Comparison of ENCODE assay signal across 22 cellular contexts in genomic region chr16:78673157-78673556, GRCh38.
DNase-seq lines count a peak whose midpoint lies in the region; FAIRE-seq and TF ChIP-seq lines count a peak whose summit lies in the region.
"Had no signal": no experiment of that assay in that cellular context is flagged by ENCODE, and none has a peak within 500 bp of the region (broad histone marks: within the 10 kb centered on the region; RNA-seq: fewer than 3 reads in every experiment).

No MANE protein-coding gene starts in this region.

- H3K4me1 ChIP-seq in keratinocyte (ENCODE audit: control insufficient read depth, extremely low read depth, insufficient read depth, low read length) (peaks cover 21% of the 10 kb centered on the region), neuronal stem cell (ENCODE audit: control insufficient read depth in 2 of 2, insufficient read depth in 1 of 2, low read depth in 1 of 2, low read length in 2 of 2) (peaks cover 8 to 16% of the 10 kb centered on the region in 2 donors), spleen (peaks cover 0 to 23% (median 10%) of the 10 kb centered on the region in 6 donors), vagina (peaks cover 33% of the 10 kb centered on the region), mammary epithelial cell (ENCODE audit: insufficient read depth, low read length) (peaks cover 5% of the 10 kb centered on the region)
- H3K4me1 ChIP-seq: A549; BE2C; BLaER1 treated with 17β-estradiol and CSF1 and Interleukin-3, amounts not matched to agents 10 nM and 100 nM had no signal

- H2AFZ ChIP-seq in keratinocyte (ENCODE audit: control insufficient read depth, low read length) (no peak overlapping the region), neuronal stem cell (ENCODE audit: low read length) (peak overlapping the region; percentile 18), mammary epithelial cell (ENCODE audit: low read depth, low read length) (no peak overlapping the region)
- H2AFZ ChIP-seq: GM23248 had no signal

- CTCF ChIA-PET in mammary epithelial cell (lab: Charles Lee; ENCODE audit: low non-redundant PET): no interaction called here

- H2BK120ac ChIP-seq in neuronal stem cell (ENCODE audit: low read depth, low read length): no peak overlapping the region

- H3K9me1 ChIP-seq in keratinocyte (ENCODE audit: control insufficient read depth, extremely low read depth, insufficient read depth, low read length): no peaks in the 10 kb centered on the region

- H3K9ac ChIP-seq in keratinocyte (ENCODE audit: control insufficient read depth, extremely low read depth, insufficient read depth, low read length) (no peak overlapping the region), neuronal stem cell (ENCODE audit: low read depth, low read length, poor library complexity) (no peak overlapping the region), mammary epithelial cell (ENCODE audit: insufficient read depth, low read length) (no peak overlapping the region)
- H3K9ac ChIP-seq: BLaER1 treated with 17β-estradiol and CSF1 and Interleukin-3, amounts not matched to agents 10 nM and 100 nM; GM23248 had no signal

- TF ChIP-seq CTCF in keratinocyte (optimal IDR thresholded peaks at IDR 0.05 in 1 of 3, IDR thresholded peaks at IDR 0.05 in 1 of 3, conservative IDR thresholded peaks at IDR 0.05 in 1 of 3; ENCODE audit: extremely low read depth in 1 of 3, insufficient read depth in 2 of 3, low read length in 3 of 3) (no peak), spleen (IDR thresholded peaks at IDR 0.05 in 8 of 11, conservative IDR thresholded peaks at IDR 0.05 in 3 of 11) (no peak), vagina (IDR thresholded peaks at IDR 0.05) (no peak), mammary epithelial cell (conservative IDR thresholded peaks at IDR 0.05 in 1 of 2, IDR thresholded peaks at IDR 0.05 in 1 of 2; ENCODE audit: extremely low read depth in 1 of 2, insufficient read depth in 1 of 2, low read depth in 1 of 2, low read length in 2 of 2) (no peak)

- TF ChIP-seq POLR2A in spleen (IDR thresholded peaks at IDR 0.05) (no peak), vagina (IDR thresholded peaks at IDR 0.05) (no peak), GM12892 (IDR thresholded peaks at IDR 0.05; ENCODE audit: low read depth, low read length) (no peak)

- H3K79me1 ChIP-seq in neuronal stem cell (ENCODE audit: low read depth, low read length): no peaks in the 10 kb centered on the region

- intact Hi-C loops in spleen (cut with DNase I; ENCODE audit: low total_unique reads) (no loop called here), vagina (cut with DNase I) (no loop called here), mammary epithelial cell (cut with micrococcal nuclease) (no loop called here)

- H2BK12ac ChIP-seq in neuronal stem cell (ENCODE audit: low read length): no peak overlapping the region

- in situ Hi-C loops in mammary epithelial cell (cut with MboI; ENCODE audit: low sequenced_read_pairs in 2 of 2): no loop called here

- H4K20me1 ChIP-seq in keratinocyte (ENCODE audit: control insufficient read depth, extremely low read depth, insufficient read depth, low read length) (no peaks in the 10 kb centered on the region), mammary epithelial cell (ENCODE audit: insufficient read depth, low read length) (no peaks in the 10 kb centered on the region)
- H4K20me1 ChIP-seq: BLaER1 treated with 17β-estradiol and CSF1 and Interleukin-3, amounts not matched to agents 10 nM and 100 nM had no signal

- no peak overlapping the region for H3K27ac ChIP-seq in keratinocyte (ENCODE audit: control insufficient read depth, insufficient read depth, low read length)
- no peak overlapping the region for H3K27ac ChIP-seq in neuronal stem cell (replicated peaks; ENCODE audit: low read length)
- no peak overlapping the region for H3K27ac ChIP-seq in spleen
- peak overlapping the region; percentile 46 for H3K27ac ChIP-seq in vagina
- H3K27ac ChIP-seq in mammary epithelial cell (ENCODE audit: insufficient read depth, low read depth, low read length): no peak overlapping the region
- H3K27ac ChIP-seq: A549; BLaER1 treated with 17β-estradiol and CSF1 and Interleukin-3, amounts not matched to agents 10 nM and 100 nM; GM23248 had no signal

- WGBS in neuronal stem cell (ENCODE audit: extremely low coverage in 2 of 2, insufficient read length in 2 of 2, insufficient replicate concordance in 1 of 2), 2 donors: no CpG with 5 or more reads among the region's 6 CpGs
- whole genome bisulfite sequencing in spleen, 5 donors: 91 to 96% (median 95%) methylated on average over 6 of the region's 6 CpGs
- WGBS in mammary epithelial cell (ENCODE audit: low coverage, missing lambda C conversion rate): 86% methylated on average over 3 of the region's 6 CpGs

- H3K4me2 ChIP-seq in keratinocyte (ENCODE audit: control insufficient read depth, extremely low read depth, insufficient read depth, low read depth, low read length) (no peak overlapping the region), neuronal stem cell (ENCODE audit: insufficient read depth, low read length, poor library complexity, severe bottlenecking) (no peak overlapping the region), mammary epithelial cell (ENCODE audit: insufficient read depth, low read depth, low read length) (no peak overlapping the region)
- H3K4me2 ChIP-seq: A549; BLaER1 treated with 17β-estradiol and CSF1 and Interleukin-3, amounts not matched to agents 10 nM and 100 nM had no signal

- H3K14ac ChIP-seq in neuronal stem cell (ENCODE audit: low read length): no peak overlapping the region

- H3K27me3 ChIP-seq in keratinocyte (ENCODE audit: control insufficient read depth, extremely low read depth, insufficient read depth, low read length) (no peaks in the 10 kb centered on the region), neuronal stem cell (ENCODE audit: control insufficient read depth in 3 of 3, insufficient read depth in 3 of 3, low read depth in 1 of 3, low read length in 3 of 3) (no peaks in the 10 kb centered on the region), spleen (replicated peaks in 1 of 7) (no peaks in the 10 kb centered on the region), vagina (no peaks in the 10 kb centered on the region), mammary epithelial cell (ENCODE audit: insufficient read depth, low read length) (no peaks in the 10 kb centered on the region)
- H3K27me3 ChIP-seq: BE2C; BLaER1 treated with 17β-estradiol and CSF1 and Interleukin-3, amounts not matched to agents 10 nM and 100 nM had no signal

- no peak overlapping the region for H2BK5ac ChIP-seq in neuronal stem cell (ENCODE audit: low read length)

- H3K79me2 ChIP-seq in keratinocyte (ENCODE audit: control insufficient read depth, insufficient read depth, low read length) (no peaks in the 10 kb centered on the region), mammary epithelial cell (ENCODE audit: insufficient read depth, low read length) (no peaks in the 10 kb centered on the region)

- peak; percentile 46 for FAIRE-seq in keratinocyte (lab: Jason Lieb, UNC)
- no peak for FAIRE-seq in GM12892 (lab: Jason Lieb, UNC)
- FAIRE-seq: A549, D721Med, GM19239, H1 had no signal

- BruUV-seq in mammary epithelial cell (replicated peaks; lab: Mats Ljungman, UMichigan): no TSS peak

- no peak overlapping the region for H3K18ac ChIP-seq in neuronal stem cell (ENCODE audit: low read length)

- no peak overlapping the region for H3K23ac ChIP-seq in neuronal stem cell (ENCODE audit: low read depth, low read length, poor library complexity)

- H3K9me3 ChIP-seq in keratinocyte (ENCODE audit: control insufficient read depth, low read depth, low read length): no peaks in the 10 kb centered on the region
- H3K9me3 ChIP-seq in neuronal stem cell (replicated peaks in 1 of 2; ENCODE audit: control insufficient read depth in 2 of 2, insufficient read depth in 1 of 2, low read depth in 1 of 2, low read length in 2 of 2): no peaks in the 10 kb centered on the region
- no peaks in the 10 kb centered on the region for H3K9me3 ChIP-seq in spleen
- H3K9me3 ChIP-seq in vagina: no peaks in the 10 kb centered on the region
- no peaks in the 10 kb centered on the region for H3K9me3 ChIP-seq in mammary epithelial cell (replicated peaks; ENCODE audit: insufficient read depth, low read length)
- H3K9me3 ChIP-seq: A549; BLaER1 treated with 17β-estradiol and CSF1 and Interleukin-3, amounts not matched to agents 10 nM and 100 nM had no signal

- H2BK15ac ChIP-seq in neuronal stem cell (ENCODE audit: low read length): no peak overlapping the region

- H2AK5ac ChIP-seq in neuronal stem cell (ENCODE audit: low read depth, low read length): no peak overlapping the region

- no peak overlapping the region for H4K8ac ChIP-seq in neuronal stem cell (ENCODE audit: low read depth, low read length)

- DNase-seq in keratinocyte (ENCODE audit: low read depth, low spot score): no peak
- no peak for DNase-seq in neuronal stem cell (ENCODE audit: low spot score)
- peak; percentile 30 for DNase-seq in spleen
- no peak for DNase-seq in vagina (ENCODE audit: extremely low spot score in 2 of 2)
- DNase-seq in mammary epithelial cell: no peak
- no peak for DNase-seq in GM12892 (ENCODE audit: insufficient read length)
- no peak for DNase-seq in DMS 273 (lab: John Stamatoyannopoulos, UW; ENCODE audit: unreplicated experiment)
- DNase-seq: 8988T; ACHN; AML-193; BE2C; CD4-positive, alpha-beta T cell; CD8-positive, alpha-beta memory T cell; DMS53; DMS79 treated with DMSO at 0.1 percent for 48 hours; GM23248; H7 had no signal

- no peak overlapping the region for H4K91ac ChIP-seq in neuronal stem cell (ENCODE audit: low read depth, low read length, poor library complexity)

- H3K36me3 ChIP-seq in keratinocyte (ENCODE audit: control insufficient read depth in 2 of 2, extremely low read depth in 1 of 2, insufficient read depth in 2 of 2, low read length in 2 of 2) (no peaks in the 10 kb centered on the region), neuronal stem cell (replicated peaks in 1 of 2; ENCODE audit: control insufficient read depth in 2 of 2, insufficient read depth in 2 of 2, low read length in 2 of 2) (peaks cover 0 to 1% of the 10 kb centered on the region in 2 donors), spleen (no peaks in the 10 kb centered on the region), vagina (no peaks in the 10 kb centered on the region), mammary epithelial cell (ENCODE audit: insufficient read depth, low read length) (no peaks in the 10 kb centered on the region)
- H3K36me3 ChIP-seq: BE2C; BLaER1 treated with 17β-estradiol and CSF1 and Interleukin-3, amounts not matched to agents 10 nM and 100 nM had no signal

- H3K4ac ChIP-seq in neuronal stem cell (ENCODE audit: low read length): no peak overlapping the region

- dilution Hi-C loops in keratinocyte (cut with MboI; ENCODE audit: extremely low pct_ligation_motif_present, low sequenced_read_pairs): no loop called here
- dilution Hi-C loops in mammary epithelial cell (cut with HindIII; ENCODE audit: low sequenced_read_pairs): no loop called here

- H3K4me3 ChIP-seq in keratinocyte (ENCODE audit: control insufficient read depth in 2 of 3, extremely low read depth in 1 of 3, insufficient read depth in 2 of 3, low read depth in 1 of 3, low read length in 3 of 3): no peak overlapping the region
- no peak overlapping the region for H3K4me3 ChIP-seq in neuronal stem cell (ENCODE audit: low read length in 2 of 2)
- no peak overlapping the region for H3K4me3 ChIP-seq in spleen
- H3K4me3 ChIP-seq in vagina: no peak overlapping the region
- H3K4me3 ChIP-seq in mammary epithelial cell (replicated peaks in 1 of 3; ENCODE audit: insufficient read depth in 1 of 3, low read depth in 2 of 3, low read length in 3 of 3): no peak overlapping the region
- H3K4me3 ChIP-seq: A549; BLaER1 treated with 17β-estradiol and CSF1 and Interleukin-3, amounts not matched to agents 10 nM and 100 nM; GM23248 had no signal
